ENCODE assay signal across 2 cellular contexts in genomic region chr12:87092421-87092820, GRCh38.
TF ChIP-seq lines count a peak whose summit lies in the region.

No MANE protein-coding gene starts in this region.

TF ChIP-seq in WTC11, 78 proteins besides CTCF, POLR2A, EP300 and RAD21:
- TF ChIP-seq SP1 (CRISPR knock-in tag; conservative IDR thresholded peaks at IDR 0.05) (no peak), ATF1 (CRISPR knock-in tag; IDR thresholded peaks at IDR 0.05) (no peak), ATF2 (CRISPR knock-in tag; IDR thresholded peaks at IDR 0.05; ENCODE audit: borderline replicate concordance, low read depth) (no peak), TCF7 (CRISPR knock-in tag; IDR thresholded peaks at IDR 0.05; ENCODE audit: low read depth) (no peak)
- TF ChIP-seq, protein P1, sequence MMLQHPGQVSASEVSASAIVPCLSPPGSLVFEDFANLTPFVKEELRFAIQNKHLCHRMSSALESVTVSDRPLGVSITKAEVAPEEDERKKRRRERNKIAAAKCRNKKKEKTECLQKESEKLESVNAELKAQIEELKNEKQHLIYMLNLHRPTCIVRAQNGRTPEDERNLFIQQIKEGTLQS (CRISPR knock-in tag; conservative IDR thresholded peaks at IDR 0.05) = no peak

TF ChIP-seq in H1, 55 proteins besides CTCF, POLR2A, EP300 and RAD21 (continued from another document):
- TF ChIP-seq TCF12 (IDR thresholded peaks at IDR 0.05; ENCODE audit: low read depth, low read length) (no peak), MAX (IDR thresholded peaks at IDR 0.05) (no peak), ASH2L (IDR thresholded peaks at IDR 0.05; ENCODE audit: low read length) (no peak), TAF7 (optimal IDR thresholded peaks at IDR 0.05; ENCODE audit: borderline replicate concordance, low read depth, low read length) (no peak), BRCA1 (IDR thresholded peaks at IDR 0.05; ENCODE audit: low read depth, low read length) (no peak), GTF2F1 (IDR thresholded peaks at IDR 0.05; ENCODE audit: borderline replicate concordance, low read depth, low read length) (no peak), POU5F1 (IDR thresholded peaks at IDR 0.05; ENCODE audit: low read depth, low read length) (no peak), TEAD4 (IDR thresholded peaks at IDR 0.05; ENCODE audit: low read depth, low read length) (no peak), CBX8 (IDR thresholded peaks at IDR 0.05; ENCODE audit: borderline replicate concordance, low read depth, low read length) (no peak), CEBPB (IDR thresholded peaks at IDR 0.05; ENCODE audit: low read depth, low read length) (no peak), MAFK (IDR thresholded peaks at IDR 0.05; ENCODE audit: low read depth, low read length) (no peak), KDM5A (IDR thresholded peaks at IDR 0.05; ENCODE audit: low read length) (no peak), CHD1 (IDR thresholded peaks at IDR 0.05; ENCODE audit: low read depth, low read length) (no peak), SIN3A (conservative IDR thresholded peaks at IDR 0.05 in 1 of 2, IDR thresholded peaks at IDR 0.05 in 1 of 2; ENCODE audit: low read depth in 1 of 2, low read length in 2 of 2) (no peak), POLR2AphosphoS5 (IDR thresholded peaks at IDR 0.05; ENCODE audit: low read depth, low read length) (no peak), ATF2 (IDR thresholded peaks at IDR 0.05; ENCODE audit: low read length) (no peak), SP1 (IDR thresholded peaks at IDR 0.05; ENCODE audit: low read depth, low read length) (no peak), JUND (IDR thresholded peaks at IDR 0.05; ENCODE audit: low read length) (no peak)
- TF ChIP-seq, protein P1 (IDR thresholded peaks at IDR 0.05; ENCODE audit: insufficient read depth, low read depth, low read length) = no peak
